ENCODE assay signal across 8 cellular contexts in the genomic region with DNA sequence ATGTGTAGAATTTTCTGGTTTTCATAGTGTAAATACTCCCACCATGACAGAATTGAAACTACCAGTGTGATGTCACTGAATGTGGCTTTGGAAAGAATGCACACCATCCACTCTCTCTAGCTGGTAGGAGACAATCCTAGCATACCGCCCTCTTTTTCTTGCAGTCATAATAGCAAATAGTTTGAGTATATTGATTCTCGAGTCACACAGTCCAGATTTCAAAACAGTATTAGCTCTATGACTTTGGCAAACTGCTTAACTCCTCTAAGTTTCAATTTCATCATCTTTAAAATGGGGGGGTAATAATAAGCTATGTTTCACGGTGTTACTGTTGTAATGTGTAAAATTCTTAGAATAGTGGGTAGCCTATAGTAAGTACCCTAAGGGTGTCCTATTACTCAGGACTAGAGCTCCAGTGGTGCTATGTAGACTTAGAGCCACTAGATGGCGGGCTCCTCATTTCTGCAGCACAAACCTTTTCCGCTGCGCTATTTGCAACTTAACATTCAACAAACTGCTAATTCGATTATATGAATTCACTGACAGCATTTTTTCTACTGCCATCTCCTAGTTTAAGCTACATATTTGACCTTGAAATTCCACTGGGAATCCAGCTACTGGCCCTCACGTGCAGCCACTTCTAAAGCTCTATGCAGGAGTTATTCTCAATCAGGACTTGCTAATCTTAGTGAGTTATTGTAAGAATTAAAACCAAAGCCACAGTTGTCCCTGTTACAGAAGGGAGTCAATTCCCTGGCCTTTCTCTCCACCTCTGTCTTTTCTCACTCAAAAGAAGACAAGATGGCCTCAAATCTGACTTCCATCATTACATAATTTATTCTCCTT.
DNase-seq lines count a peak whose midpoint lies in the region; ATAC-seq lines count a peak whose summit lies in the region.

No MANE protein-coding gene starts in this region.

- no peaks in the 10 kb centered on the region for H3K36me3 Mint-ChIP-seq in effector memory CD8-positive, alpha-beta T cell (ENCODE audit: insufficient read depth)

- peaks cover 11 to 18% of the 10 kb centered on the region in 2 donors for H3K27me3 Mint-ChIP-seq in effector memory CD8-positive, alpha-beta T cell

- no peak overlapping the region for H3K4me3 Mint-ChIP-seq in effector memory CD8-positive, alpha-beta T cell

- H3K9me3 Mint-ChIP-seq in effector memory CD8-positive, alpha-beta T cell: peaks cover 5 to 16% of the 10 kb centered on the region in 2 donors

- DNase-seq in CD1c-positive myeloid dendritic cell (ENCODE audit: extremely low spot score) (peak; percentile 82), GM19240 (ENCODE audit: insufficient read length, low spot score) (peak; percentile 20), NCI-H526 treated with DMSO at 0.1 percent for 48 hours (lab: John Stamatoyannopoulos, UW) (peak; percentile 69), midbrain (lab: John Stamatoyannopoulos, UW) (peak; percentile 83)
- peak; percentile 67 for DNase-seq in activated CD4-positive, alpha-beta T cell treated with anti-CD3 and anti-CD28 coated beads, Interleukin-2, amount 50 U/mL, for 1 hour
- peak; percentile 61 to 67 (median 65) for DNase-seq in effector memory CD8-positive, alpha-beta T cell
- peak; percentile 17 to 35 for DNase-seq in stimulated activated CD8-positive, alpha-beta memory T cell treated with anti-CD3 and anti-CD28 coated beads, Interleukin-2, amount 100 ng/mL, for 48 hours (ENCODE audit: low read depth in 2 of 2)

- peaks cover 5 to 33% of the 10 kb centered on the region in 2 donors for H3K4me1 Mint-ChIP-seq in effector memory CD8-positive, alpha-beta T cell (ENCODE audit: low read depth in 2 of 2)

- peak; percentile 95 for ATAC-seq in HG03432 (IDR thresholded peaks at IDR 0.05; ENCODE audit: unreplicated experiment)
- ATAC-seq in effector memory CD8-positive, alpha-beta T cell (replicated peaks): peak; percentile 99

- peak overlapping the region in 1 of 2 donors; percentile 41 for H3K27ac Mint-ChIP-seq in effector memory CD8-positive, alpha-beta T cell

Comparison
In these comparisons a context has a peak if more than half of its experiments do, and no peak if none do; other contexts are left out.
1. Peak in every context shown above with its lines: DNase-seq and ATAC-seq.
2. DNase-seq: peak in every context shown above with its lines; median percentile 83 in midbrain; 82 in CD1c-positive myeloid dendritic cell; 69 in NCI-H526 treated with DMSO at 0.1 percent for 48 hours; 67 in activated CD4-positive, alpha-beta T cell treated with anti-CD3 and anti-CD28 coated beads, Interleukin-2, amount 50 U/mL, for 1 hour; 65 in effector memory CD8-positive, alpha-beta T cell; 26 in stimulated activated CD8-positive, alpha-beta memory T cell treated with anti-CD3 and anti-CD28 coated beads, Interleukin-2, amount 100 ng/mL, for 48 hours; 20 in GM19240.